Comparison of ENCODE assay signal across 9 cellular contexts in the genomic region with DNA sequence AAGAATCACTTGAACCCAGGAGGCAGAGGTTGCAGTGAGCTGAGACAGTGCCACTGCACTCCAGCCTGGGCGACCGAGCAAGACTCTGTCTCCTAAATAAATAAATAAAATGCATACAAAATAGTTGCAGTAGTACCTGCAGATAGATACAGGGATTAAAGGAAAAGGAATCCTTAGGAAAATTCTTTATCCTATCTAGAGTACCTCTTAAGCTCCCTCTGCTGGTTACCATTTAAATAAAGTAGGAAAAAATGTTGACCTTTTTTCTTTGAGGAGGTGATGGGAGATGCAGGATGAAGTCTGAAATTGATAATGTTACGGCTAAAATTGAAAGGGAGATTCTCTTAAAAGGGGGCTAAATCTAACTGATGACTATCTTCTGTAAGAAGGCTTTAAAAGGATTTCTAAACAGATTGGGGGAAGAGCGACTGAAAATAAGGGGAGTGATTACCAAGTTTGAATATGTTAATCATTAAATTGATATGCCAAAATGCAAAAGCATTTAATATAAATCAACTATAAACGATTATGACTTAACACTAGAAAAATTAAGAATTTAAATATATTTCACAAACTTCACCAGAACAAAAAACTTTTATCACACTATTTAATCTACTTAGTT. TPM values are rescaled to one million over a fixed set of nuclear protein-coding genes. Genes with fewer than 3 reads are reported as not detected.
DNase-seq lines count a peak whose midpoint lies in the region; ATAC-seq and TF ChIP-seq lines count a peak whose summit lies in the region.
"Had no signal": no experiment of that assay in that cellular context is flagged by ENCODE, and none has a peak within 500 bp of the region (broad histone marks: within the 10 kb centered on the region; RNA-seq: fewer than 3 reads in every experiment).

No MANE protein-coding gene starts in this region.

- H3K27ac ChIP-seq in Peyer's patch (no peak overlapping the region), foreskin keratinocyte (no peak overlapping the region), uterus (no peak overlapping the region)
- H3K27ac ChIP-seq: SK-N-MC had no signal

- TF ChIP-seq CTCF in AG04449 (IDR thresholded peaks at IDR 0.05; ENCODE audit: insufficient read depth, low read length, missing control alignments), result peak; percentile 25
- TF ChIP-seq CTCF in Peyer's patch (IDR thresholded peaks at IDR 0.05), result peak in 4 of 6 experiments; percentile 32 to 46 (median 42)
- peak; percentile 62 for TF ChIP-seq CTCF in foreskin keratinocyte (conservative IDR thresholded peaks at IDR 0.05)
- TF ChIP-seq CTCF in uterus (IDR thresholded peaks at IDR 0.05), result peak in 1 of 4 experiments; percentile 15

- CTCF ChIA-PET in AG04449 (lab: Yijun Ruan, JAX), result interaction anchor here (0.8 to 6.7 kb wide), 24 partner anchors 10 to 172 kb away, joined by 3 to 91 read pairs (median 6); partner anchors contain the start of gene ORC6

- H3K36me3 ChIP-seq in H7 (replicated peaks; ENCODE audit: control insufficient read depth, insufficient read depth, low read length) (no peaks in the 10 kb centered on the region; the same call in 1 of the 2 replicates), Peyer's patch (no peaks in the 10 kb centered on the region), uterus (no peaks in the 10 kb centered on the region)

- no peaks in the 10 kb centered on the region for H3K9me3 ChIP-seq in Peyer's patch
- H3K9me3 ChIP-seq in uterus, result peaks cover 0 to 3% of the 10 kb centered on the region in 2 donors

- peak; percentile 42 for ATAC-seq in foreskin keratinocyte

- H3K27me3 ChIP-seq in H7 (ENCODE audit: control insufficient read depth, insufficient read depth, low read length), result no peaks in the 10 kb centered on the region
- no peaks in the 10 kb centered on the region for H3K27me3 ChIP-seq in Peyer's patch
- no peaks in the 10 kb centered on the region for H3K27me3 ChIP-seq in foreskin keratinocyte
- H3K27me3 ChIP-seq in uterus, result no peaks in the 10 kb centered on the region

- POLR2A ChIA-PET in AG04449 (lab: Yijun Ruan, JAX), result no interaction called here

- DNase-seq in AG04449 (ENCODE audit: low read depth, low spot score) (no peak), H7 (peak; percentile 32), Peyer's patch (no peak), foreskin keratinocyte (no peak), uterus (no peak), MV-4-11 (lab: John Stamatoyannopoulos, UW) (no peak), NCI-H187 (lab: John Stamatoyannopoulos, UW) (no peak), OCI-M2 (lab: John Stamatoyannopoulos, UW; ENCODE audit: unreplicated experiment) (no peak)

- TF ChIP-seq POLR2A in Peyer's patch (IDR thresholded peaks at IDR 0.05) (no peak), uterus (IDR thresholded peaks at IDR 0.05) (no peak)

- no peak overlapping the region for H3K4me3 ChIP-seq in AG04449 (ENCODE audit: low read depth, low read length)
- no peak overlapping the region for H3K4me3 ChIP-seq in H7 (ENCODE audit: insufficient read depth, low read depth, low read length)
- H3K4me3 ChIP-seq in Peyer's patch, result no peak overlapping the region
- H3K4me3 ChIP-seq in uterus, result no peak overlapping the region
- H3K4me3 ChIP-seq: SK-N-MC had no signal

- H3K4me1 ChIP-seq in Peyer's patch, result no peaks in the 10 kb centered on the region
- no peaks in the 10 kb centered on the region for H3K4me1 ChIP-seq in foreskin keratinocyte
- H3K4me1 ChIP-seq in uterus, result no peaks in the 10 kb centered on the region

- intact Hi-C loops in uterus (cut with DNase I; ENCODE audit: low total_unique reads), result no loop called here

RNA-seq across cellular contexts. Expression of gene C16orf87, which starts 29.4 kb away (rescaled TPM):
- 18.8 and 22.5 TPM in 2 replicates for total RNA-seq in H7 (2014; rRNA removed; shearing (Covaris generic))
- total RNA-seq in Peyer's patch (10 to 100 TPM in 2 of 4 donors, 1 to 10 TPM in 2; 7.9 to 13.5 (median 10.6) TPM), foreskin keratinocyte (11.1 and 11.6 TPM in 2 replicates), uterus (10 to 100 TPM in 1 of 4 donors, 1 to 10 TPM in 2, under 1 TPM in 1; under 0.01 to 20.1 (median 5.5) TPM)
- polyA plus RNA-seq in foreskin keratinocyte, result 6.3 and 6.8 TPM in 2 replicates

RNA-seq across cellular contexts. Expression of gene MYLK3, which starts 53.4 kb away (rescaled TPM):
- 0.78 and 2.3 TPM in 2 replicates for total RNA-seq in H7 (2014; rRNA removed; shearing (Covaris generic))
- not detected for total RNA-seq in Peyer's patch
- 0.04 TPM in 1 of 2 replicates, not detected in the other for total RNA-seq in foreskin keratinocyte
- not detected in 2 replicates for polyA plus RNA-seq in foreskin keratinocyte
- 1 to 10 TPM in 1 of 4 donors, under 1 TPM in 2, not detected in 1; 0.51 to 4.8 (median 0.61) TPM for total RNA-seq in uterus
